ENCODE assay signal across 8 cellular contexts in the genomic region with DNA sequence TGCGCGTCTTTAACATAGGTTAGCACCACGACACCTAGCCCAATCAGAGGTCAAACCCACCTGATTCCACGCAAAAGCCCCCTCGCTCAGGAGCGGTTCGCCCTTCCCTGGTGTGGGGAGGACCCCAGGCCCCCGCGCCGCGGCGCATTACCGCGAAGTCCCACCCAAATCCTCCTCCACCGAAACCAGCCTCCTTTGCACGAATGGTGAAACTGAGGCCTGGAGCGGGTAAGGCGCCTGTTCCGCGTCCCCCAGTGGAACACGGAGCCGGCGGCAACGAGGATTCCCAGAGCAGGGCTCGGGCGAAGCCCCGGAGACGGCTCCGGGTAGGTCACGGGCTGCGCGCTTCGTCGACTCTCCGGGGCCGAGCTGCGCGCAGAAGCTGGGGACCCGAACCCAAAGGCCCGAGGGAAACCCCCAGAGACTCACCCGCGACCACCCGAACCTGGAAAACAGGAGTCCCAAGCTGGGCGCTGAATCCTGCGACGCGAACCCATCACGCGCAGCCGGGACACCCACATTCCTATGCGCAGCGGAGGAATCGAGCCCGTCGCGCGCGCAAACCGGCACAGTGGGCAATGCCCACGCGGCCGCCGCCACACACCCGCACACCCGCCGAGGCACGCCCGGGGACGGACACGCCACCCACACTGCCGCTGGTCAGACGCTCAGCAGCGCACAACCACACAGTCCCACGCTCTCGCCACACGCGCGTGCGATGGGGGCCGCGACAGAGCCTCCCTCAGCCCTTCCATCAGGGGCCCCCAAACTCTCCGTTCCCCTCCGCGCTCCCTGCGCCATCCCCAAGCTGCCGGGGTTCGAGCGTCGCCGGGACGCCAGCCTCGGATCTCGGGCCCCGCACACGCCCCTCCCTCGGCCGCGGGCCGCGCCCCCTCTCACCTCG. TPM values are rescaled to one million over a fixed set of nuclear protein-coding genes. Genes with fewer than 3 reads are reported as not detected.
DNase-seq lines count a peak whose midpoint lies in the region; ATAC-seq, FAIRE-seq and TF ChIP-seq lines count a peak whose summit lies in the region.

No MANE protein-coding gene starts in this region.

- H3K36me3 Mint-ChIP-seq in HFFc6 (ENCODE audit: low read depth), result peaks cover 9% of the 10 kb centered on the region

- H3K27me3 ChIP-seq in hepatocyte (peaks cover 60% of the 10 kb centered on the region), small intestine (ENCODE audit: control insufficient read depth in 2 of 2, insufficient read depth in 2 of 2, low read length in 2 of 2) (peaks cover 13 to 19% of the 10 kb centered on the region in 2 donors)

- H3K27me3 Mint-ChIP-seq in HFFc6 (ENCODE audit: insufficient read depth), result peaks cover 5% of the 10 kb centered on the region

- no peaks in the 10 kb centered on the region for H3K9me3 ChIP-seq in hepatocyte (ENCODE audit: low read depth)
- peaks cover 2% of the 10 kb centered on the region for H3K9me3 ChIP-seq in small intestine (ENCODE audit: control insufficient read depth, low read depth)

- H3K79me2 ChIP-seq in hepatocyte, result no peaks in the 10 kb centered on the region

- H3K27ac ChIP-seq in hepatocyte, result no peak overlapping the region
- H3K27ac ChIP-seq in small intestine (ENCODE audit: low read depth in 1 of 2, low read length in 1 of 2), result no peak overlapping the region

- 6% methylated on average over 67 of the region's 101 CpGs for WGBS in hepatocyte (ENCODE audit: low lambda C conversion rate, missing lambda C conversion rate)
- 1 to 4% (median 1%) methylated on average over 75 to 101 of the region's 101 CpGs for WGBS in small intestine, 3 donors

- peak overlapping the region; percentile 99 for H3K4me2 ChIP-seq in hepatocyte

- peak overlapping the region; percentile 71 for H3K4me3 Mint-ChIP-seq in HFFc6

- no peaks in the 10 kb centered on the region for H3K9me2 ChIP-seq in hepatocyte (replicated peaks; ENCODE audit: insufficient read depth)

- H3K36me3 ChIP-seq in hepatocyte (replicated peaks; ENCODE audit: insufficient read depth, low read depth), result no peaks in the 10 kb centered on the region
- no peaks in the 10 kb centered on the region for H3K36me3 ChIP-seq in small intestine (ENCODE audit: control insufficient read depth in 2 of 2, insufficient read depth in 2 of 2, low read length in 2 of 2)

- H3K4me1 ChIP-seq in hepatocyte (ENCODE audit: insufficient read depth), result peaks cover 25% of the 10 kb centered on the region
- peaks cover 0 to 8% of the 10 kb centered on the region in 2 donors for H3K4me1 ChIP-seq in small intestine (ENCODE audit: control insufficient read depth in 2 of 2, insufficient read depth in 1 of 2, low read depth in 1 of 2, low read length in 1 of 2)

- DNase-seq in Daoy (ENCODE audit: low read depth) (peak; percentile 43), HFFc6 (no peak), hepatocyte (ENCODE audit: low spot score) (peak; percentile 23), small intestine (no peak), Kasumi-1 (lab: John Stamatoyannopoulos, UW) (no peak)
- DNase-seq in activated T-cell treated with anti-CD3 and anti-CD28 coated beads, Interleukin-2, amount 50 U/mL, for 48 hours, result peak; percentile 23 to 24
- DNase-seq in effector CD8-positive, alpha-beta T cell (lab: John Stamatoyannopoulos, UW), result no peak

- TF ChIP-seq CTCF in HFFc6 (IDR thresholded peaks at IDR 0.05) (no peak), hepatocyte (IDR thresholded peaks at IDR 0.05; ENCODE audit: poor library complexity) (no peak)

- no peaks in the 10 kb centered on the region for H4K20me1 ChIP-seq in hepatocyte (ENCODE audit: insufficient read depth, poor library complexity, severe bottlenecking)

- H3K4me3 ChIP-seq in hepatocyte (peak overlapping the region; percentile 64), small intestine (ENCODE audit: low read depth in 1 of 2, low read length in 2 of 2) (peak overlapping the region; percentile 9 to 63)

- peaks cover 9% of the 10 kb centered on the region for H3K9me3 Mint-ChIP-seq in HFFc6

- peak overlapping the region; percentile 52 for H2AFZ ChIP-seq in hepatocyte

- FAIRE-seq in small intestine (lab: Jason Lieb, UNC), result no peak

- no peak for ATAC-seq in GM21367 (IDR thresholded peaks at IDR 0.05; ENCODE audit: unreplicated experiment)

- no peak overlapping the region for H3K27ac Mint-ChIP-seq in HFFc6

- peaks cover 57% of the 10 kb centered on the region for H3K4me1 Mint-ChIP-seq in HFFc6 (ENCODE audit: low read depth)

RNA-seq across cellular contexts. Expression of a gene that starts 0.5 kb away (rescaled TPM):
- 3.0 and 4.7 TPM in 2 replicates for total RNA-seq in Daoy (2014; rRNA removed; shearing (Covaris generic))
- 1 to 10 TPM; 1.1 to 1.9 (median 1.2) TPM for total RNA-seq in HFFc6 (2021; fragmentation: NEBNext Ultra II Directional; extraction: Animal tissue kit (Norgen Biotek cat#: 25700))
- 0.13 and 0.32 TPM in 2 replicates for total RNA-seq in hepatocyte
- polyA plus RNA-seq in hepatocyte (1.3 and 1.5 TPM in 2 replicates), small intestine (under 1 TPM in 1 of 3 donors, not detected in 2; 0.19 TPM)

Comparison
In these comparisons a context has a peak if more than half of its experiments do, and no peak if none do; other contexts are left out.
1. DNase-seq: peak in Daoy (single experiment), activated T-cell treated with anti-CD3 and anti-CD28 coated beads, Interleukin-2, amount 50 U/mL, for 48 hours (2 of 2) and hepatocyte (single experiment); none in HFFc6 (single experiment), small intestine (single experiment), effector CD8-positive, alpha-beta T cell (single experiment) and Kasumi-1 (0 of 2).